Comparison of ENCODE assay signal across 22 cellular contexts in the genomic region with DNA sequence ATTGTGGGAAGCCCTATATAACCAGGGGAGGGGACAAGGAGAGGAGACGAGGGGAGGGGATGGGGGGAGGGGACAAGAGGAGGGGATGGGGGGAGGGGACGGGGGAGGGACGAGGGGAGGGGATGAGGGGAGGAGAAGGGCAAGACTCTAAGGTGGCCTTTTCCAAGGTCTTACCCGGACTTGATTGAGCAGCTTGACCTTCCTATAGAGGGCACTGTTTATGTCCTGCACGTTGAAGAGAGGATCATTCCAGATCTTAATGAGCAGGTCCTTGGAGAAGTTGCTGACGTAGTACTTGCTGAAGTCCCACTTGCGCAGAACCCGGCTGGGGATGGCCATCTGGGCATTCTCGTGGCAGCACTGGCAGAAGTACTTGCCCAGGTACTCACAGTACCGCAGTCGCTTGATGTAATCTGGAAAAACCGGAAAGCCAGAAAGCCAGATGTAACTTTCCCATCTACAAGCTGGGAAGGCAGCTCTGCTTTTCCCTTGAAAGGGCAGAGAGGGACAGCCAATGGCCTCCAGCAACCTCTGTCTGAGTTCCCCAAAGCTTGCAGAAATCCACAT. TPM values are rescaled to one million over a fixed set of nuclear protein-coding genes. Genes with fewer than 3 reads are reported as not detected.
DNase-seq lines count a peak whose midpoint lies in the region; ATAC-seq, FAIRE-seq and TF ChIP-seq lines count a peak whose summit lies in the region.
"Had no signal": no experiment of that assay in that cellular context is flagged by ENCODE, and none has a peak within 500 bp of the region (broad histone marks: within the 10 kb centered on the region; RNA-seq: fewer than 3 reads in every experiment).

No MANE protein-coding gene starts in this region.

- ATAC-seq in HepG2 (no peak), right lobe of liver (no peak), foreskin keratinocyte (no peak), GM18498 (IDR thresholded peaks at IDR 0.05; ENCODE audit: unreplicated experiment) (no peak), GM19452 (IDR thresholded peaks at IDR 0.05; ENCODE audit: unreplicated experiment) (no peak)

- H3K4me1 ChIP-seq in HepG2 (ENCODE audit: insufficient read depth, low read length) (no peaks in the 10 kb centered on the region), right lobe of liver (no peaks in the 10 kb centered on the region), foreskin keratinocyte (no peaks in the 10 kb centered on the region)

- H3K9ac ChIP-seq in HepG2 (ENCODE audit: insufficient read depth, low read depth, low read length), result no peak overlapping the region

- H3K4me2 ChIP-seq in HepG2 (ENCODE audit: low read depth, low read length), result no peak overlapping the region

- H4K20me1 ChIP-seq in HepG2 (ENCODE audit: insufficient read depth, low read length), result no peaks in the 10 kb centered on the region

- FAIRE-seq in HepG2 (lab: Jason Lieb, UNC), result no peak
- FAIRE-seq: D721Med had no signal

- H2AFZ ChIP-seq in HepG2 (ENCODE audit: low read length), result no peak overlapping the region

- TF ChIP-seq CTCF in HepG2 (CRISPR knock-in tag; IDR thresholded peaks at IDR 0.05), result peak; percentile 18; the same call in 1 of the 2 replicates
- TF ChIP-seq CTCF in right lobe of liver (IDR thresholded peaks at IDR 0.05), result no peak
- TF ChIP-seq CTCF in foreskin keratinocyte (conservative IDR thresholded peaks at IDR 0.05), result peak; percentile 13

- H3K27ac ChIP-seq in HepG2 (ENCODE audit: extremely low read length, insufficient read depth, low read length) (no peak overlapping the region), right lobe of liver (no peak overlapping the region), foreskin keratinocyte (no peak overlapping the region)

- intact Hi-C loops in HepG2 (cut with micrococcal nuclease; ENCODE audit: unreplicated experiment), result no loop called here
- intact Hi-C loops in right lobe of liver (cut with DNase I), result no loop called here

- CTCF ChIA-PET in HepG2 (lab: Yijun Ruan, JAX; ENCODE audit: low intra/inter-chr PET ratio, low total read pairs), result no interaction called here

- TF ChIP-seq POLR2A in HepG2 (IDR thresholded peaks at IDR 0.05; ENCODE audit: insufficient read depth in 1 of 2, low read depth in 2 of 2, low read length in 2 of 2), result no peak
- no peak for TF ChIP-seq POLR2A in right lobe of liver (IDR thresholded peaks at IDR 0.05)

- H3K9me3 ChIP-seq in HepG2 (ENCODE audit: low read length) (no peaks in the 10 kb centered on the region), right lobe of liver (no peaks in the 10 kb centered on the region)

- H3K79me2 ChIP-seq in HepG2 (ENCODE audit: insufficient read depth, low read length), result no peaks in the 10 kb centered on the region

- DNase-seq in HepG2 (ENCODE audit: low spot score), result no peak
- DNase-seq in right lobe of liver, result no peak
- peak; percentile 48 for DNase-seq in SK-MEL-5 (ENCODE audit: low read depth, low spot score)
- no peak for DNase-seq in foreskin keratinocyte
- no peak for DNase-seq in NCI-H2081 (lab: John Stamatoyannopoulos, UW)
- DNase-seq in EL, result no peak
- DNase-seq: CD4-positive, alpha-beta memory T cell; DMS79 treated with DMSO at 0.1 percent for 48 hours; GF-D8; HFFc6; IMR-90; MV-4-11; NCI-H1436; NCI-H2029; NCI-H2171 treated with DMSO at 0.1 percent for 48 hours; NCI-H446 treated with DMSO at 0.1 percent for 48 hours; NK-92 treated with Interleukin-12 subunit alpha and Interleukin-12 subunit beta, amount 100 ng/mL, for 24 hours; RPMI8226; SIG-M5 had no signal

- no TSS peak for BruUV-seq in HepG2 (replicated peaks; lab: Mats Ljungman, UMichigan)

- 77% methylated on average over 5 of the region's 12 CpGs for WGBS in HepG2 (ENCODE audit: low lambda C conversion rate)
- WGBS in right lobe of liver (ENCODE audit: insufficient coverage, low coverage, low lambda C conversion rate, missing lambda C conversion rate), result 89% methylated on average over 7 of the region's 12 CpGs

- no peak for TF ChIP-seq RAD21 in HepG2 (CRISPR knock-in tag; IDR thresholded peaks at IDR 0.05)

- H3K27me3 ChIP-seq in HepG2 (ENCODE audit: control insufficient read depth in 1 of 2, insufficient read depth in 2 of 2, low read length in 2 of 2) (no peaks in the 10 kb centered on the region), right lobe of liver (no peaks in the 10 kb centered on the region), foreskin keratinocyte (no peaks in the 10 kb centered on the region)

- TF ChIP-seq EP300 in HepG2 (IDR thresholded peaks at IDR 0.05; ENCODE audit: low read depth in 2 of 2, low read length in 2 of 2), result no peak
- no peak for TF ChIP-seq EP300 in HepG2 (CRISPR knock-in tag; IDR thresholded peaks at IDR 0.05; ENCODE audit: borderline replicate concordance)

- H3K36me3 ChIP-seq in HepG2 (replicated peaks in 1 of 2; ENCODE audit: control insufficient read depth in 1 of 2, insufficient read depth in 2 of 2, low read length in 2 of 2) (peaks cover 5 to 24% of the 10 kb centered on the region in 2 experiments; a peak in 4 of 5 replicates), right lobe of liver (peaks cover 0 to 19% (median under 1%) of the 10 kb centered on the region in 4 donors)

- POLR2A ChIA-PET in HepG2 (lab: Yijun Ruan, JAX), result no interaction called here

- in situ Hi-C loops in HepG2 (cut with HindIII; ENCODE audit: extremely low pct_ligation_motif_present, low pct_unique_long_range_greater_than_20kb), result no loop called here
- in situ Hi-C loops in SK-MEL-5 (cut with HindIII; ENCODE audit: low pct_unique_long_range_greater_than_20kb, low sequenced_read_pairs), result no loop called here

- H3K4me3 ChIP-seq in HepG2 (replicated peaks in 1 of 3; ENCODE audit: insufficient read depth in 1 of 3, low read depth in 2 of 3, low read length in 3 of 3) (no peak overlapping the region), right lobe of liver (no peak overlapping the region)

TF ChIP-seq in HepG2, 621 proteins besides CTCF, POLR2A, EP300 and RAD21:
- TF ChIP-seq HNRNPK (IDR thresholded peaks at IDR 0.05; ENCODE audit: low read depth, low read length, poor library complexity, severe bottlenecking) (peak; percentile 57), ZNF160 (CRISPR knock-in tag; IDR thresholded peaks at IDR 0.05) (no peak), TGIF2 (CRISPR knock-in tag; IDR thresholded peaks at IDR 0.05) (no peak), POLR2G (IDR thresholded peaks at IDR 0.05; ENCODE audit: low read depth, low read length) (no peak), ZNF556 (CRISPR knock-in tag; IDR thresholded peaks at IDR 0.05; ENCODE audit: borderline replicate concordance) (no peak), FOSL1 (CRISPR knock-in tag; IDR thresholded peaks at IDR 0.05; ENCODE audit: borderline replicate concordance) (no peak)
TF ChIP-seq in HepG2: peak in this region for 1.

RNA-seq across cellular contexts. Expression of a gene that starts 55.7 kb away (rescaled TPM):
- total RNA-seq in HepG2 (2016; rRNA removed; fragmentation: Illumina TruSeq; extraction: Trizol), result 4.8 and 5.2 TPM in 2 replicates
- total RNA-seq in HepG2 (2016; cell fraction: cytosol; rRNA removed; fragmentation: Illumina TruSeq; extraction: Trizol; ENCODE audit: low read depth), result 1.7 and 2.2 TPM in 2 replicates
- total RNA-seq in HepG2 (2016; cell fraction: insoluble cytoplasmic fraction; rRNA removed; fragmentation: Illumina TruSeq; extraction: Trizol), result 4.4 and 6.1 TPM in 2 replicates
- 3.9 and 4.0 TPM in 2 replicates for total RNA-seq in HepG2 (2016; cell fraction: membrane; rRNA removed; fragmentation: Illumina TruSeq; extraction: Trizol)
- total RNA-seq in HepG2 (2016; cell fraction: nucleus; rRNA removed; fragmentation: Illumina TruSeq; extraction: Trizol), result 5.3 and 5.7 TPM in 2 replicates
- polyA plus RNA-seq in HepG2 (2011; rRNA removed), result 6.5 and 8.1 TPM in 2 replicates
- polyA plus RNA-seq in HepG2 (2011; cell fraction: cytosol; rRNA removed), result 2.9 and 3.5 TPM in 2 replicates
- 16.7 and 22.2 TPM in 2 replicates for polyA plus RNA-seq in HepG2 (2011; cell fraction: nucleus; rRNA removed)
- polyA plus RNA-seq in HepG2 (2012), result 3.4 and 4.4 TPM in 2 replicates
- 0.63 and 0.68 TPM in 2 replicates for polyA plus RNA-seq in HepG2 (2016; cell fraction: cytosol; fragmentation: Illumina TruSeq; extraction: Trizol; ENCODE audit: low read depth)
- polyA plus RNA-seq in HepG2 (2016; cell fraction: insoluble cytoplasmic fraction; fragmentation: Illumina TruSeq; extraction: Trizol; ENCODE audit: low read depth), result 3.2 and 4.5 TPM in 2 replicates
- 1.2 and 1.3 TPM in 2 replicates for polyA plus RNA-seq in HepG2 (2016; cell fraction: membrane; fragmentation: Illumina TruSeq; extraction: Trizol; ENCODE audit: low read depth)
- polyA plus RNA-seq in HepG2 (2016; cell fraction: nucleus; fragmentation: Illumina TruSeq; extraction: Trizol; ENCODE audit: insufficient read depth, low read depth), result 13.0 and 13.9 TPM in 2 replicates
- 10.1 and 33.6 TPM in 2 replicates for polyA minus RNA-seq in HepG2 (2011; rRNA and poly(A)+ RNA removed; ENCODE audit: low replicate concordance)
- 4.4 and 5.1 TPM in 2 replicates for polyA minus RNA-seq in HepG2 (2011; cell fraction: cytosol; rRNA and poly(A)+ RNA removed)
- polyA minus RNA-seq in HepG2 (2011; cell fraction: nucleus; rRNA and poly(A)+ RNA removed), result 10.8 and 14.2 TPM in 2 replicates
- 10 to 100 TPM in 2 of 6 experiments, 1 to 10 TPM in 4; 6.4 to 19.4 (median 7.7) TPM for total RNA-seq in right lobe of liver
- total RNA-seq in SK-MEL-5 (2014; rRNA removed; shearing (Covaris generic)), result 24.6 and 27.1 TPM in 2 replicates
- 29.2 and 29.6 TPM in 2 replicates for polyA plus RNA-seq in SK-MEL-5 (2015; cell fraction: cytosol; rRNA removed)
- 38.9 and 60.3 TPM in 2 replicates for polyA plus RNA-seq in SK-MEL-5 (2015; cell fraction: nucleus; rRNA removed)
- total RNA-seq in foreskin keratinocyte, result 19.9 and 21.0 TPM in 2 replicates
- polyA plus RNA-seq in foreskin keratinocyte, result 4.4 and 4.9 TPM in 2 replicates

Comparison
In these comparisons a context has a peak if more than half of its experiments do, and no peak if none do; other contexts are left out.
1. CTCF ChIP-seq: peak in HepG2 (single experiment) and foreskin keratinocyte (single experiment); none in right lobe of liver (0 of 4).